In genomic region chr20:58889334-58890072, GRCh38 we compare ENCODE assay signal across 8 cellular contexts. TPM values are rescaled to one million over a fixed set of nuclear protein-coding genes. Genes with fewer than 3 reads are reported as not detected.
DNase-seq lines count a peak whose midpoint lies in the region; ATAC-seq and TF ChIP-seq lines count a peak whose summit lies in the region.

No MANE protein-coding gene starts in this region.

- no peak for TF ChIP-seq CTCF in GM20000 (IDR thresholded peaks at IDR 0.05; ENCODE audit: extremely low read depth, missing control alignments)
- TF ChIP-seq CTCF in SU-DHL-6 (IDR thresholded peaks at IDR 0.05; ENCODE audit: insufficient read depth, low read length, poor library complexity, severe bottlenecking) = no peak
- TF ChIP-seq CTCF in parathyroid adenoma (IDR thresholded peaks at IDR 0.05) = no peak

- ATAC-seq in HG03520 (IDR thresholded peaks at IDR 0.05; ENCODE audit: unreplicated experiment) = no peak
- no peak for ATAC-seq in GM18517 (IDR thresholded peaks at IDR 0.05; ENCODE audit: unreplicated experiment)

- H3K4me3 ChIP-seq in SU-DHL-6 (ENCODE audit: insufficient read depth, low read length, poor library complexity, severe bottlenecking) (peak overlapping the region; percentile 56), esophagus (ENCODE audit: low read depth in 1 of 2, low read length in 2 of 2) (peak overlapping the region; percentile 74 to 79), parathyroid adenoma (ENCODE audit: low read depth, low read length) (peak overlapping the region; percentile 55)

- 53 to 54% methylated on average over 75 to 79 of the region's 79 CpGs for WGBS in esophagus, 2 donors

- peaks cover 23% of the 10 kb centered on the region for H3F3A ChIP-seq in SU-DHL-6 (ENCODE audit: insufficient read depth)

- H2AFZ ChIP-seq in SU-DHL-6 (ENCODE audit: low read depth, low read length, severe bottlenecking) = no peak overlapping the region
- peak overlapping the region; percentile 85 for H2AFZ ChIP-seq in parathyroid adenoma

- H3K27me3 ChIP-seq in SU-DHL-6 (ENCODE audit: low read length) (no peaks in the 10 kb centered on the region), esophagus (ENCODE audit: control insufficient read depth in 1 of 2, insufficient read depth in 2 of 2, low read length in 2 of 2) (no peaks in the 10 kb centered on the region), parathyroid adenoma (ENCODE audit: control insufficient read depth, insufficient read depth, low read length) (no peaks in the 10 kb centered on the region)

- peak; percentile 33 for DNase-seq in GM20000 (ENCODE audit: low spot score)
- no peak for DNase-seq in middle frontal gyrus (ENCODE audit: extremely low spot score, low spot score)
- no peak for DNase-seq in COLO829 (ENCODE audit: low spot score)

- peaks cover 3% of the 10 kb centered on the region; the same call in 1 of the 2 replicates for H3K36me3 ChIP-seq in SU-DHL-6 (ENCODE audit: low read length)
- H3K36me3 ChIP-seq in esophagus (ENCODE audit: control insufficient read depth in 2 of 2, insufficient read depth in 2 of 2, low read length in 1 of 2) = no peaks in the 10 kb centered on the region
- no peaks in the 10 kb centered on the region for H3K36me3 ChIP-seq in parathyroid adenoma (ENCODE audit: control insufficient read depth, insufficient read depth, low read length)

- H3K4me2 ChIP-seq in SU-DHL-6 (ENCODE audit: low read depth, low read length, poor library complexity, severe bottlenecking) (peak overlapping the region; percentile 75), parathyroid adenoma (ENCODE audit: low read length) (peak overlapping the region; percentile 73)

- peaks cover 30% of the 10 kb centered on the region for H3K79me2 ChIP-seq in SU-DHL-6 (ENCODE audit: insufficient read depth, low read length)
- peaks cover 21% of the 10 kb centered on the region for H3K79me2 ChIP-seq in parathyroid adenoma

- peak overlapping the region; percentile 95 for H3K9ac ChIP-seq in SU-DHL-6 (ENCODE audit: low read length)
- H3K9ac ChIP-seq in parathyroid adenoma = peak overlapping the region; percentile 67

- no peaks in the 10 kb centered on the region for H3K9me2 ChIP-seq in SU-DHL-6 (replicated peaks; ENCODE audit: insufficient read depth, low read length)

- H3K9me3 ChIP-seq in SU-DHL-6 (ENCODE audit: insufficient read depth, low read length) = no peaks in the 10 kb centered on the region
- H3K9me3 ChIP-seq in esophagus (ENCODE audit: control insufficient read depth in 2 of 2, insufficient read depth in 1 of 2, low read depth in 1 of 2, low read length in 1 of 2) = no peaks in the 10 kb centered on the region
- H3K9me3 ChIP-seq in parathyroid adenoma (ENCODE audit: control insufficient read depth, low read length) = no peaks in the 10 kb centered on the region

- H3K27ac ChIP-seq in SU-DHL-6 (ENCODE audit: low read depth, low read length) = peak overlapping the region; percentile 89
- H3K27ac ChIP-seq in esophagus (ENCODE audit: low read depth in 2 of 2, low read length in 1 of 2) = peak overlapping the region; percentile 94 to 99
- H3K27ac ChIP-seq in parathyroid adenoma = peak overlapping the region; percentile 89

- H3K4me1 ChIP-seq in esophagus (ENCODE audit: control insufficient read depth in 2 of 2, insufficient read depth in 2 of 2, low read length in 1 of 2) = no peaks in the 10 kb centered on the region
- peaks cover 14% of the 10 kb centered on the region for H3K4me1 ChIP-seq in parathyroid adenoma

- peaks cover 15% of the 10 kb centered on the region for H4K20me1 ChIP-seq in SU-DHL-6 (ENCODE audit: low read depth, low read length)

RNA-seq across cellular contexts. Expression of gene GNAS, which starts 37.0 kb away (rescaled TPM):
- polyA plus RNA-seq in esophagus = 1,000 to 10,000 TPM in 1 of 2 donors, 100 to 1,000 TPM in 1; 590 to 1,519 TPM

RNA-seq across cellular contexts. Expression of gene GNAS-AS1, which starts 38.8 kb away (rescaled TPM):
- polyA plus RNA-seq in esophagus = under 1 TPM; 0.09 to 0.49 TPM
